Comparison of ENCODE assay signal across 1 cellular context in the genomic region with DNA sequence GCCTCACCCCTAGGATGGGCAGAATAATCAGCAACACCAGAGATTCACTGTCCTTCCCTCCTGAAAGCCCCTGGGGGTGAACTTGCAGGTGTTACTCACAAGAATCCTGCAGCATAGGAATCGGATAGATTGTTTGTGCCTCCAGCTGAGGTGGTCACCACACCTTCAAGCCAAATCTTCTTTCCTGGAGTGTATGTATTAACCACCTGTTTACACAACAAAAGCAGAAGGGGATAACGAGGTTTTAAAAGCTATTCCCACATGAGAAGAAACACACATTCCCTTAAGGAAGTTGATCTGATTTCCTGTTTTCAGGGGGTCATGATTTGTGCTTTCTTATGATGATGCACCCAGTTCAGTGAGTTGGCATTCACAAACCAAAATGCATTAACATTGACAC.
TF ChIP-seq lines count a peak whose summit lies in the region.

No MANE protein-coding gene starts in this region.

TF ChIP-seq in WTC11, 78 proteins besides CTCF, POLR2A, EP300 and RAD21 (continued from another document):
- TF ChIP-seq, protein P1, sequence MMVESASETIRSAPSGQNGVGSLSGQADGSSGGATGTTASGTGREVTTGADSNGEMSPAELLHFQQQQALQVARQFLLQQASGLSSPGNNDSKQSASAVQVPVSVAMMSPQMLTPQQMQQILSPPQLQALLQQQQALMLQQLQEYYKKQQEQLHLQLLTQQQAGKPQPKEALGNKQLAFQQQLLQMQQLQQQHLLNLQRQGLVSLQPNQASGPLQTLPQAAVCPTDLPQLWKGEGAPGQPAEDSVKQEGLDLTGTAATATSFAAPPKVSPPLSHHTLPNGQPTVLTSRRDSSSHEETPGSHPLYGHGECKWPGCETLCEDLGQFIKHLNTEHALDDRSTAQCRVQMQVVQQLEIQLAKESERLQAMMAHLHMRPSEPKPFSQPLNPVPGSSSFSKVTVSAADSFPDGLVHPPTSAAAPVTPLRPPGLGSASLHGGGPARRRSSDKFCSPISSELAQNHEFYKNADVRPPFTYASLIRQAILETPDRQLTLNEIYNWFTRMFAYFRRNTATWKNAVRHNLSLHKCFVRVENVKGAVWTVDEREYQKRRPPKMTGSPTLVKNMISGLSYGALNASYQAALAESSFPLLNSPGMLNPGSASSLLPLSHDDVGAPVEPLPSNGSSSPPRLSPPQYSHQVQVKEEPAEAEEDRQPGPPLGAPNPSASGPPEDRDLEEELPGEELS (CRISPR knock-in tag; IDR thresholded peaks at IDR 0.05), result peak; percentile 95; the same call in 1 of the 2 replicates
- TF ChIP-seq ETV6 (CRISPR knock-in tag; IDR thresholded peaks at IDR 0.05), result peak; percentile 70; the same call in 1 of the 2 replicates
- TF ChIP-seq, protein P2, sequence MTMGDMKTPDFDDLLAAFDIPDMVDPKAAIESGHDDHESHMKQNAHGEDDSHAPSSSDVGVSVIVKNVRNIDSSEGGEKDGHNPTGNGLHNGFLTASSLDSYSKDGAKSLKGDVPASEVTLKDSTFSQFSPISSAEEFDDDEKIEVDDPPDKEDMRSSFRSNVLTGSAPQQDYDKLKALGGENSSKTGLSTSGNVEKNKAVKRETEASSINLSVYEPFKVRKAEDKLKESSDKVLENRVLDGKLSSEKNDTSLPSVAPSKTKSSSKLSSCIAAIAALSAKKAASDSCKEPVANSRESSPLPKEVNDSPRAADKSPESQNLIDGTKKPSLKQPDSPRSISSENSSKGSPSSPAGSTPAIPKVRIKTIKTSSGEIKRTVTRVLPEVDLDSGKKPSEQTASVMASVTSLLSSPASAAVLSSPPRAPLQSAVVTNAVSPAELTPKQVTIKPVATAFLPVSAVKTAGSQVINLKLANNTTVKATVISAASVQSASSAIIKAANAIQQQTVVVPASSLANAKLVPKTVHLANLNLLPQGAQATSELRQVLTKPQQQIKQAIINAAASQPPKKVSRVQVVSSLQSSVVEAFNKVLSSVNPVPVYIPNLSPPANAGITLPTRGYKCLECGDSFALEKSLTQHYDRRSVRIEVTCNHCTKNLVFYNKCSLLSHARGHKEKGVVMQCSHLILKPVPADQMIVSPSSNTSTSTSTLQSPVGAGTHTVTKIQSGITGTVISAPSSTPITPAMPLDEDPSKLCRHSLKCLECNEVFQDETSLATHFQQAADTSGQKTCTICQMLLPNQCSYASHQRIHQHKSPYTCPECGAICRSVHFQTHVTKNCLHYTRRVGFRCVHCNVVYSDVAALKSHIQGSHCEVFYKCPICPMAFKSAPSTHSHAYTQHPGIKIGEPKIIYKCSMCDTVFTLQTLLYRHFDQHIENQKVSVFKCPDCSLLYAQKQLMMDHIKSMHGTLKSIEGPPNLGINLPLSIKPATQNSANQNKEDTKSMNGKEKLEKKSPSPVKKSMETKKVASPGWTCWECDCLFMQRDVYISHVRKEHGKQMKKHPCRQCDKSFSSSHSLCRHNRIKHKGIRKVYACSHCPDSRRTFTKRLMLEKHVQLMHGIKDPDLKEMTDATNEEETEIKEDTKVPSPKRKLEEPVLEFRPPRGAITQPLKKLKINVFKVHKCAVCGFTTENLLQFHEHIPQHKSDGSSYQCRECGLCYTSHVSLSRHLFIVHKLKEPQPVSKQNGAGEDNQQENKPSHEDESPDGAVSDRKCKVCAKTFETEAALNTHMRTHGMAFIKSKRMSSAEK (CRISPR knock-in tag; IDR thresholded peaks at IDR 0.05; ENCODE audit: borderline replicate concordance), result no peak
- TF ChIP-seq, protein P3, sequence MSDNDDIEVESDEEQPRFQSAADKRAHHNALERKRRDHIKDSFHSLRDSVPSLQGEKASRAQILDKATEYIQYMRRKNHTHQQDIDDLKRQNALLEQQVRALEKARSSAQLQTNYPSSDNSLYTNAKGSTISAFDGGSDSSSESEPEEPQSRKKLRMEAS (CRISPR knock-in tag; IDR thresholded peaks at IDR 0.05), result no peak
- TF ChIP-seq ZNF423 (CRISPR knock-in tag; IDR thresholded peaks at IDR 0.05), result peak; percentile 49
